ENCODE assay signal across 9 cellular contexts in genomic region chr9:129910628-129911567, GRCh38.
DNase-seq lines count a peak whose midpoint lies in the region; ATAC-seq and TF ChIP-seq lines count a peak whose summit lies in the region.
"Had no signal": no experiment of that assay in that cellular context is flagged by ENCODE, and none has a peak within 500 bp of the region (broad histone marks: within the 10 kb centered on the region; RNA-seq: fewer than 3 reads in every experiment).

No MANE protein-coding gene starts in this region.

- H3K27ac ChIP-seq in coronary artery (no peak overlapping the region), osteoblast (ENCODE audit: low read depth, low read length) (peak overlapping the region; percentile 68), Peyer's patch (no peak overlapping the region)

- no peaks in the 10 kb centered on the region for H3K36me3 ChIP-seq in osteoblast (ENCODE audit: insufficient read depth, low read length)
- peaks cover 0 to 30% (median 0%) of the 10 kb centered on the region in 3 donors for H3K36me3 ChIP-seq in Peyer's patch

- no peaks in the 10 kb centered on the region for H3K27me3 ChIP-seq in osteoblast (ENCODE audit: insufficient read depth, low read length)
- no peaks in the 10 kb centered on the region for H3K27me3 ChIP-seq in Peyer's patch

- DNase-seq in EL (peak; percentile 99), NCI-H226 (peak; percentile 98), coronary artery (ENCODE audit: low spot score) (peak; percentile 80), osteoblast (ENCODE audit: insufficient read length, low spot score, missing footprints) (peak; percentile 89), activated gamma-delta T cell (lab: John Stamatoyannopoulos, UW) (no peak), iPS-NIHi11 (ENCODE audit: low spot score) (no peak), Peyer's patch (no peak)
- DNase-seq: stimulated activated CD8-positive, alpha-beta memory T cell treated with anti-CD3 and anti-CD28 coated beads, Interleukin-4, amount 100 ng/mL, for 48 hours had no signal

- H3K4me3 ChIP-seq in coronary artery (no peak overlapping the region), osteoblast (ENCODE audit: insufficient read depth, low read length) (no peak overlapping the region), Peyer's patch (no peak overlapping the region)

- no peak overlapping the region for H3K4me2 ChIP-seq in osteoblast (ENCODE audit: insufficient read depth, low read length)

- ATAC-seq in HG02970 (IDR thresholded peaks at IDR 0.05; ENCODE audit: low FRiP score, unreplicated experiment): no peak

- no peaks in the 10 kb centered on the region for H4K20me1 ChIP-seq in osteoblast (ENCODE audit: insufficient read depth, low read length)

- H3K4me1 ChIP-seq in osteoblast (ENCODE audit: insufficient read depth, low read length) (peaks cover 7% of the 10 kb centered on the region), Peyer's patch (no peaks in the 10 kb centered on the region)

- no peak for TF ChIP-seq CTCF in coronary artery (IDR thresholded peaks at IDR 0.05)
- no peak for TF ChIP-seq CTCF in osteoblast (IDR thresholded peaks at IDR 0.05; ENCODE audit: extremely low read depth, low read depth, low read length)
- no peak for TF ChIP-seq CTCF in Peyer's patch (IDR thresholded peaks at IDR 0.05)

- no peak overlapping the region for H2AFZ ChIP-seq in osteoblast (ENCODE audit: low read length)

- TF ChIP-seq POLR2A in Peyer's patch (IDR thresholded peaks at IDR 0.05): no peak

- H3K79me2 ChIP-seq in osteoblast (ENCODE audit: insufficient read depth, low read length): no peaks in the 10 kb centered on the region

- no peaks in the 10 kb centered on the region for H3K9me3 ChIP-seq in osteoblast (ENCODE audit: low read depth, low read length)
- H3K9me3 ChIP-seq in Peyer's patch: no peaks in the 10 kb centered on the region

Comparison
In these comparisons a context has a peak if more than half of its experiments do, and no peak if none do; other contexts are left out.
1. DNase-seq: peak in EL (single experiment), NCI-H226 (single experiment), coronary artery (single experiment) and osteoblast (single experiment); none in activated gamma-delta T cell (single experiment), iPS-NIHi11 (single experiment) and Peyer's patch (0 of 3).